Comparison of ENCODE assay signal across 23 cellular contexts in the genomic region with DNA sequence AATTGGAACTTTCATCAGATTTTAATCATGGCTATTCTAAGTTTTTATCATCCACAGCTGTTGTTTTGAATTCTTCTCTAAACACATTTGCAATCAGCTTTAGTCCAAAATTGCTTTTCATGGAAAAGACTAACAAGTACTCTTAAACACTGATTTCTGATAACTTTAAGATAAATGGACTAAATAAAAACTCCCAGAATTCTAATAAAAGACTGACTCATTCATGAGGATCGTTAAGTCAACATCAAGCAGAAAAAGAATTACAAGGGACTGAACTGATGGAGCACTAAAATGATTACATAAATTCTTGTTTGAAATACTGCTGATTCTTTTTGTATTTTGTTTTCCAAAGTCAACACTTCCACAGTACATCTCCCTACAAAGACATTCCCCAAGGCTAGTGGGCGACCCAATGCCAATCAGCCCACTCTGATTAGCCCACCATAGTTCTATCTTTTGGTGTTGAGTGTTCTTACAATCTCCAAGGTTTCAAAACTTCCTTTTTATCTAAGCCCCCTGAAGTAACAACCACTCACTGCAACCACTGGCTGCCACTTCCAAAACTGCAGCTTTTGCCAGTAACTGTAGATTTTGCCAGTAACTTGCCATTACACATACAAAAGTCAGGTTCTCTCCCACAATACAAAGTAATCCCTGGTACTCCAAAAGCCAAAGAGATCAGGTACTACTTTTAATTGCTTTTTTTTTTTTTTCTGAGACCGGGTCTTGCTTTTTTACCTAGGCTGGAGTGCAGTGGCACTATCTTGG.
"Had no signal": no experiment of that assay in that cellular context is flagged by ENCODE, and none has a peak within 500 bp of the region (broad histone marks: within the 10 kb centered on the region; RNA-seq: fewer than 3 reads in every experiment).

No MANE protein-coding gene starts in this region.

- H3K27ac Mint-ChIP-seq: activated CD8-positive, alpha-beta memory T cell treated with anti-CD3 and anti-CD28 coated beads, Interleukin-2, amount 10 ng/mL, durations not matched to agents 7 days and 5 days; activated naive CD4-positive, alpha-beta T cell treated with anti-CD3 and anti-CD28 coated beads, Interleukin-2, amount 10 ng/mL, durations not matched to agents 7 days and 5 days; mesothelial cell of epicardium; natural killer cell; stimulated activated naive CD8-positive, alpha-beta T cell treated with anti-CD3 and anti-CD28 coated beads, Interleukin-15, Interleukin-2, amounts not matched to agents 100 ng/mL and 50 ng/mL, for 24 hours had no signal

- H3K27ac ChIP-seq: gastrocnemius medialis, pancreas, transverse colon had no signal

- H3K27me3 ChIP-seq: gastrocnemius medialis, pancreas, transverse colon had no signal

- H3K9me3 Mint-ChIP-seq: natural killer cell; stimulated activated naive CD8-positive, alpha-beta T cell treated with anti-CD3 and anti-CD28 coated beads, Interleukin-15, Interleukin-2, amounts not matched to agents 100 ng/mL and 50 ng/mL, for 24 hours had no signal

- H3K4me3 Mint-ChIP-seq: activated CD4-positive, alpha-beta memory T cell treated with anti-CD3 and anti-CD28 coated beads for 36 hours; activated CD8-positive, alpha-beta memory T cell treated with anti-CD3 and anti-CD28 coated beads, Interleukin-2, amount 10 ng/mL, durations not matched to agents 7 days and 5 days; activated naive CD4-positive, alpha-beta T cell treated with anti-CD3 and anti-CD28 coated beads, Interleukin-2, amount 10 ng/mL, durations not matched to agents 7 days and 5 days; mesothelial cell of epicardium; natural killer cell; stimulated activated naive CD8-positive, alpha-beta T cell treated with anti-CD3 and anti-CD28 coated beads, Interleukin-15, Interleukin-2, amounts not matched to agents 100 ng/mL and 50 ng/mL, for 24 hours had no signal

- H3K4me3 ChIP-seq: gastrocnemius medialis, pancreas, transverse colon had no signal

- DNase-seq: activated CD4-positive, alpha-beta memory T cell treated with anti-CD3 and anti-CD28 coated beads for 36 hours; activated CD4-positive, alpha-beta T cell treated with anti-CD3 and anti-CD28 coated beads for 48 hours; activated CD8-positive, alpha-beta memory T cell treated with anti-CD3 and anti-CD28 coated beads, Interleukin-2, amount 10 ng/mL, durations not matched to agents 7 days and 5 days; activated effector memory CD4-positive, alpha-beta T cell treated with anti-CD3 and anti-CD28 coated beads, Interleukin-2, amount 50 U/mL, for 16 hours; activated naive CD4-positive, alpha-beta T cell treated with anti-CD3 and anti-CD28 coated beads, Interleukin-2, amount 10 ng/mL, durations not matched to agents 7 days and 5 days; activated T-cell treated with anti-CD3 and anti-CD28 coated beads for 4 hours; amygdala; cortex of kidney; erythroblast; gastrocnemius medialis; head of caudate nucleus; hypothalamus; left ventricle myocardium superior; mammary epithelial cell; natural killer cell; pancreas; right cardiac atrium; stimulated activated CD4-positive, alpha-beta T cell treated with anti-CD3 and anti-CD28 coated beads, Interleukin-1b, Interleukin-23, amount 100 ng/mL, for 48 hours; substantia nigra; T-helper 2 cell; transverse colon had no signal

- H3K27me3 Mint-ChIP-seq: stimulated activated naive CD8-positive, alpha-beta T cell treated with anti-CD3 and anti-CD28 coated beads, Interleukin-15, Interleukin-2, amounts not matched to agents 100 ng/mL and 50 ng/mL, for 24 hours had no signal

- H3K4me1 Mint-ChIP-seq: mesothelial cell of epicardium, natural killer cell had no signal

- H3K36me3 Mint-ChIP-seq: activated CD4-positive, alpha-beta memory T cell treated with anti-CD3 and anti-CD28 coated beads for 36 hours; mesothelial cell of epicardium; natural killer cell had no signal

- H3K9me3 ChIP-seq: pancreas had no signal

- H3K4me1 ChIP-seq: gastrocnemius medialis, transverse colon had no signal

- H3K36me3 ChIP-seq: gastrocnemius medialis, pancreas, transverse colon had no signal

- ATAC-seq: activated CD8-positive, alpha-beta memory T cell treated with anti-CD3 and anti-CD28 coated beads, Interleukin-2, amount 10 ng/mL, durations not matched to agents 7 days and 5 days; gastrocnemius medialis; left ventricle myocardium superior; natural killer cell; pancreas; right cardiac atrium had no signal
